23 cellular contexts compared by ENCODE assay signal in genomic region chr19:29858621-29859020, GRCh38. TPM values are rescaled to one million over a fixed set of nuclear protein-coding genes. Genes with fewer than 3 reads are reported as not detected.
DNase-seq lines count a peak whose midpoint lies in the region; ATAC-seq and TF ChIP-seq lines count a peak whose summit lies in the region.
"Had no signal": no experiment of that assay in that cellular context is flagged by ENCODE, and none has a peak within 500 bp of the region (broad histone marks: within the 10 kb centered on the region; RNA-seq: fewer than 3 reads in every experiment).

No MANE protein-coding gene starts in this region.

- TF ChIP-seq CTCF in IMR-90 (conservative IDR thresholded peaks at IDR 0.05; ENCODE audit: low read depth, low read length) (no peak), endodermal cell (conservative IDR thresholded peaks at IDR 0.05) (no peak)

- H3K36me3 ChIP-seq in H7 (replicated peaks; ENCODE audit: control insufficient read depth, insufficient read depth, low read length) (no peaks in the 10 kb centered on the region), IMR-90 (ENCODE audit: control insufficient read depth, insufficient read depth, low read length) (no peaks in the 10 kb centered on the region), endodermal cell (ENCODE audit: control insufficient read depth, insufficient read depth, low read length) (no peaks in the 10 kb centered on the region)

- H3K18ac ChIP-seq in IMR-90 (ENCODE audit: low read depth, low read length): no peak overlapping the region

- in situ Hi-C loops in IMR-90 (cut with MboI; ENCODE audit: low sequenced_read_pairs): no loop called here

- DNase-seq in H7: peak; percentile 52
- no peak for DNase-seq in IMR-90
- peak; percentile 71 for DNase-seq in endodermal cell
- peak; percentile 64 for DNase-seq in posterior vena cava (ENCODE audit: low spot score)
- DNase-seq: DMS 273 treated with DMSO at 0.1 percent for 48 hours, DMS79, EL, GDM1, GOT3, NCI-H1092, NCI-H1417 treated with DMSO at 0.1 percent for 48 hours, NCI-H1694 treated with DMSO at 0.1 percent for 48 hours, NCI-H2081, NCI-H2171, NCI-H510A treated with DMSO at 0.1 percent for 48 hours had no signal

- no peak for TF ChIP-seq RAD21 in IMR-90 (IDR thresholded peaks at IDR 0.05; ENCODE audit: low read length)

- intact Hi-C loops in IMR-90 (cut with micrococcal nuclease) (loop anchor here (5.0 kb wide), 1 partner anchor 794 kb away; no protein-coding TSS in a partner anchor), posterior vena cava (cut with DNase I) (no loop called here)

- no peak overlapping the region for H2AK5ac ChIP-seq in IMR-90 (ENCODE audit: low read depth, low read length)

- no peaks in the 10 kb centered on the region for H3K36me3 Mint-ChIP-seq in endodermal cell (ENCODE audit: low read depth)
- H3K36me3 Mint-ChIP-seq: CD14-positive monocyte; CD8-positive, alpha-beta memory T cell; IgD-negative memory B cell had no signal

- H3K4ac ChIP-seq in IMR-90 (ENCODE audit: low read depth, low read length): no peak overlapping the region

- no CpG with 5 or more reads among the region's 13 CpGs for WGBS in IMR-90 (ENCODE audit: extremely low coverage in 2 of 2, insufficient read length in 1 of 2), 2 experiments
- 61 to 70% methylated on average over 6 to 13 of the region's 13 CpGs for WGBS in endodermal cell (ENCODE audit: insufficient coverage in 1 of 2, insufficient read length in 1 of 2), 2 experiments

- H2AFZ ChIP-seq in IMR-90 (replicated peaks; ENCODE audit: low read length, poor library complexity): peak overlapping the region; percentile 43

- no peaks in the 10 kb centered on the region for H3K4me1 ChIP-seq in IMR-90 (ENCODE audit: control insufficient read depth, insufficient read depth, low read length)
- peaks cover 5% of the 10 kb centered on the region for H3K4me1 ChIP-seq in endodermal cell (ENCODE audit: control insufficient read depth, insufficient read depth, low read length)

- H3K14ac ChIP-seq in IMR-90 (replicated peaks; ENCODE audit: low read depth, low read length): no peak overlapping the region

- H3K9me3 ChIP-seq in IMR-90 (ENCODE audit: control insufficient read depth, insufficient read depth, low read length): no peaks in the 10 kb centered on the region
- H3K9me3 ChIP-seq in endodermal cell (ENCODE audit: control insufficient read depth, low read length): no peaks in the 10 kb centered on the region

- H3K4me3 Mint-ChIP-seq in endodermal cell: no peak overlapping the region
- H3K4me3 Mint-ChIP-seq: B cell; CD14-positive monocyte; CD8-positive, alpha-beta memory T cell; IgD-negative memory B cell had no signal

- no peaks in the 10 kb centered on the region for H3K79me1 ChIP-seq in IMR-90 (ENCODE audit: low read depth in 1 of 2, low read length in 2 of 2)

- H2BK5ac ChIP-seq in IMR-90 (ENCODE audit: low read depth, low read length, poor library complexity, severe bottlenecking): no peak overlapping the region

- no peak overlapping the region for H4K8ac ChIP-seq in IMR-90 (ENCODE audit: low read depth in 2 of 2, low read length in 2 of 2)

- no peak overlapping the region for H2AK9ac ChIP-seq in IMR-90 (replicated peaks; ENCODE audit: low read depth, low read length, poor library complexity)

- H2BK20ac ChIP-seq in IMR-90 (ENCODE audit: low read depth, low read length): no peak overlapping the region

- no peak for ATAC-seq in IMR-90 (ENCODE audit: low read depth)
- ATAC-seq in GM21528 (IDR thresholded peaks at IDR 0.05; ENCODE audit: low FRiP score, unreplicated experiment): no peak
- ATAC-seq in HG02970 (IDR thresholded peaks at IDR 0.05; ENCODE audit: low FRiP score, unreplicated experiment): no peak
- ATAC-seq in HG03521 (IDR thresholded peaks at IDR 0.05; ENCODE audit: unreplicated experiment): no peak

- no peak for TF ChIP-seq POLR2A in IMR-90 (IDR thresholded peaks at IDR 0.05; ENCODE audit: low read depth, low read length)

- H3K9ac ChIP-seq in IMR-90 (ENCODE audit: low read depth, low read length) (no peak overlapping the region), endodermal cell (ENCODE audit: extremely low read depth, low read length, poor library complexity, severe bottlenecking) (no peak overlapping the region)

- H3K27ac Mint-ChIP-seq in endodermal cell: peak overlapping the region; percentile 55
- H3K27ac Mint-ChIP-seq: B cell; CD8-positive, alpha-beta memory T cell; IgD-negative memory B cell had no signal

- H3K4me2 ChIP-seq in IMR-90 (ENCODE audit: low read depth, low read length): no peak overlapping the region

- H2BK15ac ChIP-seq in IMR-90 (ENCODE audit: low read depth, low read length): no peak overlapping the region

- POLR2A ChIA-PET in IMR-90 (lab: Charles Lee; ENCODE audit: unreplicated experiment): no interaction called here

- dilution Hi-C loops in IMR-90 (cut with HindIII; ENCODE audit: low sequenced_read_pairs, unreplicated experiment): no loop called here

- no peaks in the 10 kb centered on the region for H4K20me1 ChIP-seq in IMR-90 (ENCODE audit: insufficient read depth, low read length)

- CTCF ChIA-PET in IMR-90 (lab: Yijun Ruan, JAX): no interaction called here

- peaks cover 20% of the 10 kb centered on the region for H3K4me1 Mint-ChIP-seq in endodermal cell
- H3K4me1 Mint-ChIP-seq: B cell; CD8-positive, alpha-beta memory T cell had no signal

- H3K9me1 ChIP-seq in IMR-90 (ENCODE audit: insufficient read depth, low read length): no peaks in the 10 kb centered on the region

- H3K27me3 ChIP-seq in H7 (ENCODE audit: control insufficient read depth, insufficient read depth, low read length) (no peaks in the 10 kb centered on the region), IMR-90 (ENCODE audit: control insufficient read depth, insufficient read depth, low read length) (peaks cover 2% of the 10 kb centered on the region), endodermal cell (ENCODE audit: control insufficient read depth, insufficient read depth, low read length, poor library complexity, severe bottlenecking) (peaks cover 3% of the 10 kb centered on the region)

- H3K4me3 ChIP-seq in H7 (ENCODE audit: insufficient read depth, low read depth, low read length) (no peak overlapping the region), IMR-90 (ENCODE audit: insufficient read depth, low read depth, low read length) (no peak overlapping the region), endodermal cell (ENCODE audit: low read length) (no peak overlapping the region)
- H3K4me3 ChIP-seq: GM12878 had no signal

- no peak overlapping the region for H4K5ac ChIP-seq in IMR-90 (ENCODE audit: low read depth, low read length)

- H3K27ac ChIP-seq in IMR-90 (ENCODE audit: insufficient read depth, low read length): no peak overlapping the region
- no peak overlapping the region for H3K27ac ChIP-seq in endodermal cell (ENCODE audit: low read depth, low read length)

- H2BK120ac ChIP-seq in IMR-90 (ENCODE audit: low read depth, low read length): no peak overlapping the region

- H3K27me3 Mint-ChIP-seq in endodermal cell (ENCODE audit: insufficient read depth): peaks cover 10% of the 10 kb centered on the region

- no peak overlapping the region for H3K56ac ChIP-seq in IMR-90 (ENCODE audit: extremely low read depth, insufficient read depth, low read length)

- no TSS peak for BruUV-seq in IMR-90 (replicated peaks; lab: Mats Ljungman, UMichigan)

- no peaks in the 10 kb centered on the region for H3K9me3 Mint-ChIP-seq in endodermal cell
- H3K9me3 Mint-ChIP-seq: CD8-positive, alpha-beta memory T cell; IgD-negative memory B cell had no signal

- H3K23ac ChIP-seq in IMR-90 (ENCODE audit: low read depth, low read length): no peak overlapping the region

- no peak overlapping the region for H4K91ac ChIP-seq in IMR-90 (ENCODE audit: insufficient read depth, low read depth, low read length)

TF ChIP-seq in IMR-90, 13 proteins besides CTCF, POLR2A, EP300 and RAD21 (continues in another document):
- TF ChIP-seq SMC3 (IDR thresholded peaks at IDR 0.05; ENCODE audit: low read depth, low read length) (no peak), CHD1 (IDR thresholded peaks at IDR 0.05; ENCODE audit: low read depth, low read length) (no peak), MXI1 (IDR thresholded peaks at IDR 0.05; ENCODE audit: borderline replicate concordance, low read depth, low read length) (no peak), RCOR1 (IDR thresholded peaks at IDR 0.05; ENCODE audit: insufficient replicate concordance, low read length) (no peak), FOS (IDR thresholded peaks at IDR 0.05; ENCODE audit: low read depth, low read length) (no peak), RFX5 (IDR thresholded peaks at IDR 0.05; ENCODE audit: low read depth, low read length) (no peak), ELK1 (IDR thresholded peaks at IDR 0.05; ENCODE audit: borderline replicate concordance, low read depth, low read length) (no peak), MAZ (IDR thresholded peaks at IDR 0.05; ENCODE audit: borderline replicate concordance, low read depth, low read length) (no peak), CEBPB (IDR thresholded peaks at IDR 0.05; ENCODE audit: low read depth, low read length) (no peak), BHLHE40 (IDR thresholded peaks at IDR 0.05; ENCODE audit: low read depth, low read length) (no peak), USF2 (IDR thresholded peaks at IDR 0.05; ENCODE audit: low read depth, low read length) (no peak)

RNA-seq across cellular contexts. Expression of gene CCNE1, which starts 46.8 kb away (rescaled TPM):
- total RNA-seq in H7 (2014; rRNA removed; shearing (Covaris generic)): 50.3 and 60.9 TPM in 2 replicates
- total RNA-seq in IMR-90 (2012; rRNA removed) (6.8 and 11.4 TPM in 2 replicates), endodermal cell (10 to 100 TPM; 33.3 to 34.9 TPM), posterior vena cava (1 to 10 TPM in 1 of 2 donors, under 1 TPM in 1; 0.71 to 1.0 TPM)
- 7.0 and 7.4 TPM in 2 replicates for polyA plus RNA-seq in IMR-90 (2012; rRNA removed)
- polyA plus RNA-seq in IMR-90 (2012; cell fraction: cytosol; rRNA removed): 2.8 and 3.4 TPM in 2 replicates
- 5.9 and 12.5 TPM in 2 replicates for polyA plus RNA-seq in IMR-90 (2012; cell fraction: nucleus; rRNA removed; ENCODE audit: low replicate concordance)
- polyA plus RNA-seq in endodermal cell (2013, experiment 1 of 2): 16.2 TPM
- polyA plus RNA-seq in endodermal cell (2013, experiment 2 of 2): 15.1 TPM
- polyA plus RNA-seq: CD14-positive monocyte had no signal
